Comparison of ENCODE assay signal across 8 cellular contexts in the genomic region with DNA sequence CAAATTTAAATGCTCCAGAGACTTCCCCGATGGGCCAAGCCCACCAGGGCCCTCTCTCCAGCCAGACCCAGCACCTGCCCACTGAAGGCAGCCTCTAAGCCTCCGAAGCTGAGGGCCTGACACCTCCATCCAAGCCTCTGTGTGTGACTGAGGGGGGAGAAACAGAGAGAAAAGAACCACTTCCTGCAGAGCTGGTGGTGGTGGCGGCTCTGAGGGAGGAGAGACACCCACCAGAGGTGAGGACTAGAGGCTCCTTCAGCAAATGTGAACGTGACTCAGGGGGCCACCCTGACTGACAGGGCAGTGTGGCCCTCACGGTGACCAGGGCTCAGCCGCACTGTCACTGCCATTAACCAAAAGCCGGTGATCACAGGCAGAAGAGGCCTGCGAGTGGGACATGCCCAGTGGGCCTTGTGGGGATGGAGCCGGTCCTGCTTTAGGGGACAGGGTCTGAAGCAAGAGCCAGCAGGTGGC. TPM values are rescaled to one million over a fixed set of nuclear protein-coding genes. Genes with fewer than 3 reads are reported as not detected.
A peak's percentile ranks its signal among the peaks of the same experiment; 100 is the strongest.
DNase-seq lines count a peak whose midpoint lies in the region; TF ChIP-seq lines count a peak whose summit lies in the region.

No MANE protein-coding gene starts in this region.

- intact Hi-C loops in Calu3 (cut with micrococcal nuclease; ENCODE audit: unreplicated experiment), result no loop called here

- H3K27ac Mint-ChIP-seq in Calu3 (ENCODE audit: unreplicated experiment), result no peak overlapping the region

- peak; percentile 61 for DNase-seq in stimulated activated CD4-positive, alpha-beta T cell treated with anti-CD3 and anti-CD28 coated beads, Interleukin-1b, Interleukin-23, amount 100 ng/mL, for 48 hours
- no peak for DNase-seq in stimulated activated CD4-positive, alpha-beta T cell treated with anti-CD3 and anti-CD28 coated beads, Interleukin-2, amount 100 ng/mL, for 48 hours
- no peak for DNase-seq in HL-60 (ENCODE audit: low read depth in 1 of 2, low spot score in 1 of 2)
- DNase-seq in activated gamma-delta T cell treated with anti-CD3 and anti-CD28 coated beads, Interleukin-2, amount 50 U/mL, for 16 hours (ENCODE audit: low read depth), result peak; percentile 56
- peak; percentile 24 to 36 for DNase-seq in stimulated activated CD8-positive, alpha-beta memory T cell treated with anti-CD3 and anti-CD28 coated beads, Interleukin-2, amount 100 ng/mL, for 1 hour (ENCODE audit: low read depth in 2 of 2)
- DNase-seq in Calu3, result no peak
- no peak for DNase-seq in KBM-7
- no peak for DNase-seq in NCI-H1048 (lab: John Stamatoyannopoulos, UW)

- peak overlapping the region; percentile 50 for H3K27ac ChIP-seq in HL-60 (replicated peaks)

- H3K27me3 Mint-ChIP-seq in Calu3 (ENCODE audit: unreplicated experiment), result peaks cover 22% of the 10 kb centered on the region

- CTCF ChIA-PET in Calu3 (lab: Charles Lee), result interaction anchor here (1.2 kb wide), 1 partner anchor 156 kb away, joined by 3 read pairs; no protein-coding TSS in a partner anchor

- H3K36me3 Mint-ChIP-seq in Calu3 (ENCODE audit: insufficient read depth, unreplicated experiment), result no peaks in the 10 kb centered on the region

- TF ChIP-seq CTCF in HL-60 (IDR thresholded peaks at IDR 0.05; ENCODE audit: insufficient read depth, low read length) (no peak), Calu3 (IDR thresholded peaks at IDR 0.05; ENCODE audit: unreplicated experiment) (no peak)

- no peaks in the 10 kb centered on the region for H3K27me3 ChIP-seq in HL-60 (ENCODE audit: insufficient read depth, poor library complexity, severe bottlenecking)

- no peaks in the 10 kb centered on the region for H3K9me3 Mint-ChIP-seq in Calu3 (ENCODE audit: low read depth, unreplicated experiment)

- no peak overlapping the region for H3K4me3 Mint-ChIP-seq in Calu3 (ENCODE audit: low read depth, unreplicated experiment)

- BruUV-seq in Calu3 (replicated peaks; lab: Mats Ljungman, UMichigan), result no TSS peak

- no peak overlapping the region for H3K4me3 ChIP-seq in HL-60 (replicated peaks; ENCODE audit: insufficient read depth, low read length)

- in situ Hi-C loops in KBM-7 (cut with MboI; ENCODE audit: low pct_unique_long_range_greater_than_20kb, low sequenced_read_pairs), result no loop called here

- peaks cover 12% of the 10 kb centered on the region for H3K4me1 Mint-ChIP-seq in Calu3 (ENCODE audit: low read depth, unreplicated experiment)

RNA-seq across cellular contexts. Expression of gene CD5, which starts 31.0 kb away (rescaled TPM):
- total RNA-seq in Calu3 (2022), result not detected in 2 replicates

Comparison
In these comparisons a context has a peak if more than half of its experiments do, and no peak if none do; other contexts are left out.
1. DNase-seq: peak in stimulated activated CD4-positive, alpha-beta T cell treated with anti-CD3 and anti-CD28 coated beads, Interleukin-1b, Interleukin-23, amount 100 ng/mL, for 48 hours (single experiment), activated gamma-delta T cell treated with anti-CD3 and anti-CD28 coated beads, Interleukin-2, amount 50 U/mL, for 16 hours (single experiment) and stimulated activated CD8-positive, alpha-beta memory T cell treated with anti-CD3 and anti-CD28 coated beads, Interleukin-2, amount 100 ng/mL, for 1 hour (2 of 2); none in stimulated activated CD4-positive, alpha-beta T cell treated with anti-CD3 and anti-CD28 coated beads, Interleukin-2, amount 100 ng/mL, for 48 hours (0 of 2), HL-60 (0 of 2), Calu3 (single experiment), KBM-7 (single experiment) and NCI-H1048 (single experiment).